In genomic region chr13:32425158-32425557, GRCh38 we compare ENCODE assay signal across 17 cellular contexts. TPM values are rescaled to one million over a fixed set of nuclear protein-coding genes. Genes with fewer than 3 reads are reported as not detected.
DNase-seq lines count a peak whose midpoint lies in the region; ATAC-seq and TF ChIP-seq lines count a peak whose summit lies in the region.
"Had no signal": no experiment of that assay in that cellular context is flagged by ENCODE, and none has a peak within 500 bp of the region (broad histone marks: within the 10 kb centered on the region; RNA-seq: fewer than 3 reads in every experiment).

No MANE protein-coding gene starts in this region.

- H3K4me1 Mint-ChIP-seq in activated T-helper 1 cell treated with anti-CD3 and anti-CD28 coated beads, Interleukin-12 subunit alpha, Interleukin-12 subunit beta, Interleukin-2, Interleukin-4 antibody, amounts not matched to agents 30 ng/mL and 10 ng/mL and 1 ng/mL, durations not matched to agents 14 hours and 24 hours and 36 hours (ENCODE audit: low read depth), result peaks cover 43% of the 10 kb centered on the region

- DNase-seq in DND-41 (no peak), left colon (no peak)
- no peak for DNase-seq in activated T-helper 1 cell treated with anti-CD3 and anti-CD28 coated beads, Interleukin-12 subunit alpha, Interleukin-12 subunit beta, Interleukin-2, Interleukin-4 antibody, amounts not matched to agents 30 ng/mL and 10 ng/mL and 1 ng/mL, durations not matched to agents 14 hours and 24 hours and 36 hours (ENCODE audit: low spot score)
- DNase-seq: activated CD4-positive, alpha-beta T cell treated with anti-CD3 and anti-CD28 coated beads, Interleukin-2, amount 50 U/mL, for 1 hour; DMS79; HCEC 1CT; NCI-H1105 treated with DMSO at 0.1 percent for 48 hours; occipital lobe; Right ventricle myocardium superior; stimulated activated CD4-positive, alpha-beta T cell treated with anti-CD3 and anti-CD28 coated beads, Interleukin-4, amount 100 ng/mL, for 4 hours; T1000 had no signal

- H3K4me3 Mint-ChIP-seq in activated T-helper 1 cell treated with anti-CD3 and anti-CD28 coated beads, Interleukin-12 subunit alpha, Interleukin-12 subunit beta, Interleukin-2, Interleukin-4 antibody, amounts not matched to agents 30 ng/mL and 10 ng/mL and 1 ng/mL, durations not matched to agents 14 hours and 24 hours and 36 hours, result peak overlapping the region; percentile 97

- TF ChIP-seq CTCF in DND-41 (IDR thresholded peaks at IDR 0.05; ENCODE audit: borderline replicate concordance, extremely low read depth, low read length, poor library complexity, severe bottlenecking) (no peak), gastroesophageal sphincter (IDR thresholded peaks at IDR 0.05) (no peak)

- peak overlapping the region in 5 of 11 experiments; percentile 86 to 94 (median 93); a peak in 9 of 22 replicates for H3K27ac ChIP-seq in BLaER1 treated with 17β-estradiol and CSF1 and Interleukin-3, amounts not matched to agents 10 nM and 100 nM
- peak overlapping the region; percentile 53; the same call in 1 of the 2 replicates for H3K27ac ChIP-seq in DND-41 (ENCODE audit: low read length)
- H3K27ac ChIP-seq in muscle layer of duodenum (ENCODE audit: low read length), result no peak overlapping the region
- peak overlapping the region in 1 of 4 donors; percentile 89 for H3K27ac ChIP-seq in gastroesophageal sphincter
- H3K27ac ChIP-seq: cardiac muscle cell had no signal

- ATAC-seq in DND-41 (ENCODE audit: insufficient read depth, low read depth) (no peak), HG03378 (IDR thresholded peaks at IDR 0.05; ENCODE audit: unreplicated experiment) (no peak), GM18873 (IDR thresholded peaks at IDR 0.05; ENCODE audit: low FRiP score, unreplicated experiment) (no peak), left colon (no peak), gastroesophageal sphincter (no peak)

- H3K36me3 Mint-ChIP-seq in activated T-helper 1 cell treated with anti-CD3 and anti-CD28 coated beads, Interleukin-12 subunit alpha, Interleukin-12 subunit beta, Interleukin-2, Interleukin-4 antibody, amounts not matched to agents 30 ng/mL and 10 ng/mL and 1 ng/mL, durations not matched to agents 14 hours and 24 hours and 36 hours (ENCODE audit: low read depth), result peaks cover 46% of the 10 kb centered on the region

- peaks cover 8 to 42% (median 29%) of the 10 kb centered on the region in 11 experiments for H3K36me3 ChIP-seq in BLaER1 treated with 17β-estradiol and CSF1 and Interleukin-3, amounts not matched to agents 10 nM and 100 nM
- H3K36me3 ChIP-seq in DND-41 (ENCODE audit: insufficient read depth, low read length) (peaks cover 55% of the 10 kb centered on the region), muscle layer of duodenum (ENCODE audit: control insufficient read depth in 1 of 2, insufficient read depth in 2 of 2, low read length in 2 of 2) (peaks cover 0 to under 1% of the 10 kb centered on the region in 2 donors), gastroesophageal sphincter (peaks cover 0 to 11% of the 10 kb centered on the region in 2 donors)
- H3K36me3 ChIP-seq: cardiac muscle cell had no signal

- peaks cover 36 to 48% (median 44%) of the 10 kb centered on the region in 10 experiments for H3K4me1 ChIP-seq in BLaER1 treated with 17β-estradiol and CSF1 and Interleukin-3, amounts not matched to agents 10 nM and 100 nM
- H3K4me1 ChIP-seq in DND-41 (ENCODE audit: insufficient read depth, low read length) (peaks cover 51% of the 10 kb centered on the region), muscle layer of duodenum (ENCODE audit: control insufficient read depth in 1 of 2, insufficient read depth in 2 of 2, low read length in 2 of 2) (peaks cover 4 to 21% of the 10 kb centered on the region in 2 donors), gastroesophageal sphincter (peaks cover 0 to 39% (median 0%) of the 10 kb centered on the region in 3 donors)

- H2AFZ ChIP-seq in DND-41 (ENCODE audit: low read depth, low read length), result no peak overlapping the region

- TF ChIP-seq EP300 in gastroesophageal sphincter (IDR thresholded peaks at IDR 0.05), result no peak

- H3K27ac Mint-ChIP-seq in activated T-helper 1 cell treated with anti-CD3 and anti-CD28 coated beads, Interleukin-12 subunit alpha, Interleukin-12 subunit beta, Interleukin-2, Interleukin-4 antibody, amounts not matched to agents 30 ng/mL and 10 ng/mL and 1 ng/mL, durations not matched to agents 14 hours and 24 hours and 36 hours, result peak overlapping the region; percentile 82

- peaks cover 0 to 36% (median 0%) of the 10 kb centered on the region in 11 experiments; a peak in 2 of 22 replicates for H4K20me1 ChIP-seq in BLaER1 treated with 17β-estradiol and CSF1 and Interleukin-3, amounts not matched to agents 10 nM and 100 nM
- H4K20me1 ChIP-seq in DND-41 (ENCODE audit: insufficient read depth, low read length), result peaks cover 21% of the 10 kb centered on the region

- no peak for TF ChIP-seq POLR2A in gastroesophageal sphincter (IDR thresholded peaks at IDR 0.05)

- no peak overlapping the region for H3K4me3 ChIP-seq in BLaER1 treated with 17β-estradiol and CSF1 and Interleukin-3, amounts not matched to agents 10 nM and 100 nM
- peak overlapping the region in 1 of 2 experiments; percentile 70; a peak in 2 of 4 replicates for H3K4me3 ChIP-seq in DND-41 (ENCODE audit: low read depth in 1 of 2, low read length in 2 of 2)
- peak overlapping the region; percentile 82 to 94 for H3K4me3 ChIP-seq in muscle layer of duodenum (ENCODE audit: low read depth in 1 of 2, low read length in 2 of 2)
- no peak overlapping the region for H3K4me3 ChIP-seq in gastroesophageal sphincter
- H3K4me3 ChIP-seq: cardiac muscle cell had no signal

- intact Hi-C loops in activated T-helper 1 cell treated with anti-CD3 and anti-CD28 coated beads, Interleukin-12 subunit alpha, Interleukin-12 subunit beta, Interleukin-2, Interleukin-4 antibody, amounts not matched to agents 30 ng/mL and 10 ng/mL and 1 ng/mL, durations not matched to agents 14 hours and 24 hours and 36 hours (cut with micrococcal nuclease), result loop anchor here (5.0 kb wide), 6 partner anchors 378 to 1732 kb away; partner anchors contain the start of genes FRY, HSPH1 and RFC3
- intact Hi-C loops in left colon (cut with DNase I, micrococcal nuclease), result no loop called here

- H3K9ac ChIP-seq in BLaER1 treated with 17β-estradiol and CSF1 and Interleukin-3, amounts not matched to agents 10 nM and 100 nM, result peak overlapping the region in 1 of 11 experiments; percentile 92; a peak in 1 of 22 replicates
- H3K9ac ChIP-seq in DND-41 (ENCODE audit: low read depth, low read length), result no peak overlapping the region; the same call in 1 of the 2 replicates

- H3K4me2 ChIP-seq in BLaER1 treated with 17β-estradiol and CSF1 and Interleukin-3, amounts not matched to agents 10 nM and 100 nM, result peak overlapping the region; percentile 76 to 97 (median 93); a peak in 21 of 22 replicates
- H3K4me2 ChIP-seq in DND-41 (ENCODE audit: insufficient read depth, low read length), result peak overlapping the region; percentile 82

- H3K9me3 ChIP-seq in BLaER1 treated with 17β-estradiol and CSF1 and Interleukin-3, amounts not matched to agents 10 nM and 100 nM (replicated peaks in 1 of 11), result peaks cover 11 to 27% (median 16%) of the 10 kb centered on the region in 11 experiments
- H3K9me3 ChIP-seq in DND-41 (ENCODE audit: insufficient read depth, low read length, severe bottlenecking), result peaks cover 4% of the 10 kb centered on the region
- no peaks in the 10 kb centered on the region for H3K9me3 ChIP-seq in muscle layer of duodenum (ENCODE audit: control insufficient read depth in 1 of 2, low read length in 2 of 2)
- no peaks in the 10 kb centered on the region for H3K9me3 ChIP-seq in gastroesophageal sphincter

- no peaks in the 10 kb centered on the region for H3K27me3 Mint-ChIP-seq in activated T-helper 1 cell treated with anti-CD3 and anti-CD28 coated beads, Interleukin-12 subunit alpha, Interleukin-12 subunit beta, Interleukin-2, Interleukin-4 antibody, amounts not matched to agents 30 ng/mL and 10 ng/mL and 1 ng/mL, durations not matched to agents 14 hours and 24 hours and 36 hours (ENCODE audit: insufficient read depth)

- H3K79me2 ChIP-seq in DND-41 (ENCODE audit: insufficient read depth, low read length), result peaks cover 82% of the 10 kb centered on the region

- H3K9me3 Mint-ChIP-seq in activated T-helper 1 cell treated with anti-CD3 and anti-CD28 coated beads, Interleukin-12 subunit alpha, Interleukin-12 subunit beta, Interleukin-2, Interleukin-4 antibody, amounts not matched to agents 30 ng/mL and 10 ng/mL and 1 ng/mL, durations not matched to agents 14 hours and 24 hours and 36 hours, result peaks cover 20% of the 10 kb centered on the region

- 82 to 85% methylated on average over 5 to 6 of the region's 7 CpGs for WGBS in gastroesophageal sphincter (ENCODE audit: low coverage in 1 of 2), 2 donors

- no peaks in the 10 kb centered on the region for H3K27me3 ChIP-seq in BLaER1 treated with 17β-estradiol and CSF1 and Interleukin-3, amounts not matched to agents 10 nM and 100 nM
- H3K27me3 ChIP-seq in DND-41 (ENCODE audit: insufficient read depth, low read length, poor library complexity) (no peaks in the 10 kb centered on the region), muscle layer of duodenum (ENCODE audit: low read depth, low read length) (no peaks in the 10 kb centered on the region), gastroesophageal sphincter (no peaks in the 10 kb centered on the region)

RNA-seq across cellular contexts. Expression of gene N4BP2L1, which starts 2.8 kb away (rescaled TPM):
- 17.7 and 20.0 TPM in 2 replicates for total RNA-seq in activated T-helper 1 cell treated with anti-CD3 and anti-CD28 coated beads, Interleukin-12 subunit alpha, Interleukin-12 subunit beta, Interleukin-2, Interleukin-4 antibody, amounts not matched to agents 30 ng/mL and 10 ng/mL and 1 ng/mL, durations not matched to agents 14 hours and 24 hours and 36 hours
- 10 to 100 TPM in 1 of 2 donors, 1 to 10 TPM in 1; 6.6 to 10.5 TPM for total RNA-seq in left colon
- 10 to 100 TPM in 3 of 4 donors, 1 to 10 TPM in 1; 7.2 to 31.0 (median 22.5) TPM for total RNA-seq in gastroesophageal sphincter

Comparison
In these comparisons a context has a peak if more than half of its experiments do, and no peak if none do; other contexts are left out.
1. H3K4me3 ChIP-seq: peak in muscle layer of duodenum (2 of 2); none in BLaER1 treated with 17β-estradiol and CSF1 and Interleukin-3, amounts not matched to agents 10 nM and 100 nM (0 of 10) and gastroesophageal sphincter (0 of 2).